25 cellular contexts compared by ENCODE assay signal in the genomic region with DNA sequence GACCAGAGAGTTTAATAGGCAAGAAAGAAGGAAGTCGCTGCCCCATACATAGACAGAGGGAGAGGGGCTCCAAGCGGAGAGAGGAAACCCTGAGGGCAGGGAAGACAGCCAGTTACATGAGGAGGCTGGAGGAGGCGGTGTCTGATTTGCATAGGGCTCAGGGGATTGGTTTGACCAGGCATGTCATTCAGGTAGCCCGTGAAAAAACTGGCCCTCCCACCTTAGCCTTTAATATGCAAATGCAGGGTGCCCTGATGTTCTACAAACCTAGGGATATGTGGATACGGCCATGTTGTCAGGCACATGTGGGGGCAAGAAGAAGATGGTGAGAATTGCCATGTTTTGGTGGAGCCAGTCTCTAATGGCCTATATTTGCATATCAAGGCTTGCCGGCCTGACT.
"Had no signal": no experiment of that assay in that cellular context is flagged by ENCODE, and none has a peak within 500 bp of the region (broad histone marks: within the 10 kb centered on the region; RNA-seq: fewer than 3 reads in every experiment).

No MANE protein-coding gene starts in this region.

- H3K36me3 ChIP-seq: adrenal gland, sigmoid colon, thyroid gland had no signal

- H3K9me3 ChIP-seq: thyroid gland had no signal

- DNase-seq: activated CD4-positive, alpha-beta T cell treated with anti-CD3 and anti-CD28 coated beads, Interleukin-2, amount 50 U/mL, for 4 hours; activated CD8-positive, alpha-beta memory T cell treated with anti-CD3 and anti-CD28 coated beads for 24 hours; activated CD8-positive, alpha-beta memory T cell treated with anti-CD3 and anti-CD28 coated beads, Interleukin-2, amount 50 U/mL, for 4 hours; activated naive CD4-positive, alpha-beta T cell; activated T-cell treated with anti-CD3 and anti-CD28 coated beads, Interleukin-2, amount 50 U/mL, for 24 hours; adrenal gland; central memory CD4-positive, alpha-beta T cell; dermis blood vessel endothelial cell; effector CD8-positive, alpha-beta T cell; foreskin melanocyte; left colon; naive B cell; occipital lobe; retina; sigmoid colon; stimulated activated CD4-positive, alpha-beta T cell treated with anti-CD3 and anti-CD28 coated beads, Interleukin-2, amount 100 ng/mL, for 48 hours; stimulated activated naive CD4-positive, alpha-beta T cell treated with Interleukin-2 at 50 U/mL for 16 hours; T-cell; thyroid gland had no signal

- H3K27ac ChIP-seq: adrenal gland, sigmoid colon, thyroid gland had no signal

- H3K4me1 ChIP-seq: adrenal gland, sigmoid colon, thyroid gland had no signal

- H3K4me3 Mint-ChIP-seq: activated naive CD8-positive, alpha-beta T cell; activated T-cell treated with anti-CD3 and anti-CD28 coated beads, Interleukin-2, amount 50 U/mL, for 24 hours; naive B cell; T-cell; T-helper 2 cell treated with Interferon-gamma antibody and Interleukin-4, amounts not matched to agents 5 μg/mL and 100 μg/mL, for 36 hours had no signal

- H3K36me3 Mint-ChIP-seq: T-cell had no signal

- H3K4me2 ChIP-seq: smooth muscle cell had no signal

- H3K4me3 ChIP-seq: adrenal gland, sigmoid colon, smooth muscle cell, thyroid gland had no signal

- ATAC-seq: esophagus mucosa, left colon, T-cell had no signal

- H3K27ac Mint-ChIP-seq: activated naive CD8-positive, alpha-beta T cell; activated T-cell treated with anti-CD3 and anti-CD28 coated beads, Interleukin-2, amount 50 U/mL, for 24 hours; activated T-helper 2 cell treated with anti-CD3 and anti-CD28 coated beads, Interferon-gamma antibody, Interleukin-2, Interleukin-4, amounts not matched to agents 10 μg/mL and 5 μg/mL and 100 μg/mL, durations not matched to agents 14 hours and 24 hours and 36 hours; progenitor cell of endocrine pancreas; T-cell; T-helper 2 cell treated with Interferon-gamma antibody and Interleukin-4, amounts not matched to agents 5 μg/mL and 100 μg/mL, for 36 hours had no signal

- H3K27me3 ChIP-seq: adrenal gland, sigmoid colon, thyroid gland had no signal

- H3K27me3 Mint-ChIP-seq: activated naive CD8-positive, alpha-beta T cell; activated T-cell treated with anti-CD3 and anti-CD28 coated beads, Interleukin-2, amount 50 U/mL, for 24 hours; naive B cell; progenitor cell of endocrine pancreas; T-cell had no signal

- H3K4me1 Mint-ChIP-seq: naive B cell, T-cell had no signal
